9 cellular contexts compared by ENCODE assay signal in the genomic region with DNA sequence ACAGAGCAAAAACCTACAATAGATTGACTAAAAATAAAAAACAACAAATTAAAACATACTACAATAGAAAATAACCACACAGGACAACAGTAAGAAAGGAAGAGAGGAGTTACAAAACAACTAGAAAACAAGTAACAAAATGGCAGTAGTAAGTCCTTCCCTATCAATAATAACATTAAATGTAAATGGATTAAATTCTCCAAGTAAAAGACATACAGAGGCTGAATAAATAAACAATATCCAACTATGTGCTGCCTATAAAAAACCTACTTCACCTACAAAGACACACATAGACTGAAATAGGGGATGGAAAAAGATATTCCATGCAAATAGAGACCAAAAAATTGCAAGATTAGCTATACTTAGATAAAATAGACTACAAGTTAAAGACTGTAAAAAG. TPM values are rescaled to one million over a fixed set of nuclear protein-coding genes. Genes with fewer than 3 reads are reported as not detected.
"Had no signal": no experiment of that assay in that cellular context is flagged by ENCODE, and none has a peak within 500 bp of the region (broad histone marks: within the 10 kb centered on the region; RNA-seq: fewer than 3 reads in every experiment).

No MANE protein-coding gene starts in this region.

- H3K4me3 ChIP-seq: GM12878 had no signal

- DNase-seq: GDM1, GF-D8 had no signal

- ATAC-seq: GM12878 had no signal

- FAIRE-seq: G401.6, GM12878, GM12891, GM12892, GM18507, GM19239 had no signal

RNA-seq across cellular contexts. Expression of gene RASSF10, which starts 57.0 kb away (rescaled TPM):
- total RNA-seq: G401 had no signal
